Comparison of ENCODE assay signal across 30 cellular contexts in the genomic region with DNA sequence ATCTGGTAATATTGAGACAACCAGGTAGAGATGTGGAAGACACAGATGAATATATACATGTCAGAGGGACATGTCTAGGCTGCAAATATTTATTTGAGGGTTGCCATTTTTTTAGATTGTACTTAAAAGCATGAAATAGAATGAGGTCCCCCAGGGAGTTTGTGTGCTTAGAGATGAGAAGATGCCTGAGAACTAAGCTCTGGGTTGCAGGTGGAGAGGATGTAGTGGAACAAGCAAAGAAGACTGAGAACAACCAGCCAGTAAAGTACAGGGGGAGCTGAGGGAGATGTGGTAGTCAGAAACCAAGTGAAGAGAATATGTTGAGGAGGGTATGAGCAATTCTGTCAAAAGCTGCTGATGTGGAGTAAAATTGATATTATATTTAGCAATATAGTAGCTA.
"Had no signal": no experiment of that assay in that cellular context is flagged by ENCODE, and none has a peak within 500 bp of the region (broad histone marks: within the 10 kb centered on the region; RNA-seq: fewer than 3 reads in every experiment).

No MANE protein-coding gene starts in this region.

- H3K36me3 ChIP-seq: neutrophil, ovary, spleen, suprapubic skin, tibial artery, transverse colon, upper lobe of right lung, uterus had no signal

- H3K9ac ChIP-seq: parathyroid adenoma had no signal

- H3K4me3 ChIP-seq: ovary, psoas muscle, skin epidermis, smooth muscle cell, spleen, suprapubic skin, testis, tibial artery, transverse colon, upper lobe of right lung, uterus had no signal

- ATAC-seq: naive thymus-derived CD8-positive, alpha-beta T cell; natural killer cell treated with Interleukin-12 subunit alpha and Interleukin-12 subunit beta and Interleukin-15 and Interleukin-18, amount 100 ng/mL, for 72 hours; psoas muscle; right cardiac atrium; sciatic nerve; stimulated activated memory B cell treated with anti-CD40 and anti-IgM and Interleukin-4, amounts not matched to agents 10 μg/mL and 1 μg/mL and 100 μg/mL, for 72 hours; stimulated activated naive CD8-positive, alpha-beta T cell treated with anti-CD3 and anti-CD28 coated beads, Interleukin-15, Interleukin-2, amounts not matched to agents 100 U/mL and 50 U/mL, for 24 hours; upper lobe of right lung had no signal

- H3K79me2 ChIP-seq: parathyroid adenoma had no signal

- H3K4me1 ChIP-seq: parathyroid adenoma, psoas muscle, spleen, suprapubic skin, tibial artery, transverse colon, upper lobe of right lung, uterus had no signal

- DNase-seq: naive thymus-derived CD8-positive, alpha-beta T cell; nephron progenitor cell; nucleus accumbens; ovary; posterior cingulate gyrus; psoas muscle; right cardiac atrium; spleen; stimulated activated CD4-positive, alpha-beta T cell treated with anti-CD3 and anti-CD28 coated beads, Interleukin-12 subunit alpha, Interleukin-12 subunit beta, amount 100 ng/mL, for 4 hours; stimulated activated CD4-positive, alpha-beta T cell treated with anti-CD3 and anti-CD28 coated beads, Interleukin-1b, Interleukin-23, amount 100 ng/mL, for 48 hours; stimulated activated CD4-positive, alpha-beta T cell treated with anti-CD3 and anti-CD28 coated beads, Interleukin-4, amount 100 ng/mL, for 1 hour; stimulated activated CD4-positive, alpha-beta T cell treated with anti-CD3 and anti-CD28 coated beads, Interleukin-4, amount 100 ng/mL, for 4 hours; stimulated activated CD8-positive, alpha-beta memory T cell treated with anti-CD3 and anti-CD28 coated beads, Interleukin-4, amount 100 ng/mL, for 48 hours; stimulated activated naive CD4-positive, alpha-beta T cell; stimulated activated naive CD8-positive, alpha-beta T cell treated with anti-CD3 and anti-CD28 coated beads, Interleukin-15, amount 100 ng/mL, for 72 hours; stimulated activated naive CD8-positive, alpha-beta T cell treated with anti-CD3 and anti-CD28 coated beads, Interleukin-15, Interleukin-2, amounts not matched to agents 100 U/mL and 50 U/mL, for 24 hours; substantia nigra; testis; tibial artery; transverse colon; upper lobe of right lung; uterus had no signal

- H2AFZ ChIP-seq: parathyroid adenoma had no signal

- H3K27ac ChIP-seq: neutrophil, ovary, parathyroid adenoma, psoas muscle, skin epidermis, spleen, suprapubic skin, testis, tibial artery, transverse colon, upper lobe of right lung, uterus had no signal

- H3K4me2 ChIP-seq: smooth muscle cell had no signal

- H3K27me3 ChIP-seq: neutrophil, ovary, spleen, suprapubic skin, testis, tibial artery, transverse colon, upper lobe of right lung, uterus had no signal

- H3K9me3 ChIP-seq: neutrophil, ovary, psoas muscle, spleen, suprapubic skin, testis, tibial artery, transverse colon, upper lobe of right lung, uterus had no signal
